ENCODE assay signal across 9 cellular contexts in genomic region chr11:59555601-59556114, GRCh38. TPM values are rescaled to one million over a fixed set of nuclear protein-coding genes. Genes with fewer than 3 reads are reported as not detected.
DNase-seq lines count a peak whose midpoint lies in the region; ATAC-seq lines count a peak whose summit lies in the region.
"Had no signal": no experiment of that assay in that cellular context is flagged by ENCODE, and none has a peak within 500 bp of the region (broad histone marks: within the 10 kb centered on the region; RNA-seq: fewer than 3 reads in every experiment).

No MANE protein-coding gene starts in this region.

- no peak for ATAC-seq in HG03469 (IDR thresholded peaks at IDR 0.05; ENCODE audit: unreplicated experiment)
- no peak for ATAC-seq in HG02852 (IDR thresholded peaks at IDR 0.05; ENCODE audit: unreplicated experiment)

- no peaks in the 10 kb centered on the region for H3K9me3 ChIP-seq in thymus (ENCODE audit: control insufficient read depth)

- WGBS in thymus = 22% methylated on average over 17 of the region's 17 CpGs

- no peaks in the 10 kb centered on the region for H3K9me3 Mint-ChIP-seq in activated T-cell treated with anti-CD3 and anti-CD28 coated beads, Interleukin-2, amount 50 U/mL, for 24 hours
- no peaks in the 10 kb centered on the region for H3K9me3 Mint-ChIP-seq in activated T-helper 2 cell treated with anti-CD3 and anti-CD28 coated beads, Interferon-gamma antibody, Interleukin-2, Interleukin-4, amounts not matched to agents 10 μg/mL and 5 μg/mL and 100 μg/mL, durations not matched to agents 14 hours and 24 hours and 36 hours

- peak overlapping the region; percentile 78 for H3K4me3 Mint-ChIP-seq in activated T-cell treated with anti-CD3 and anti-CD28 coated beads, Interleukin-2, amount 50 U/mL, for 24 hours
- H3K4me3 Mint-ChIP-seq in activated T-helper 2 cell treated with anti-CD3 and anti-CD28 coated beads, Interferon-gamma antibody, Interleukin-2, Interleukin-4, amounts not matched to agents 10 μg/mL and 5 μg/mL and 100 μg/mL, durations not matched to agents 14 hours and 24 hours and 36 hours (ENCODE audit: low read depth) = peak overlapping the region; percentile 76

- H3K4me1 ChIP-seq in thymus (ENCODE audit: control insufficient read depth, insufficient read depth, low read length) = peaks cover 4% of the 10 kb centered on the region

- H3K4me3 ChIP-seq in thymus (ENCODE audit: low read length) = peak overlapping the region; percentile 29

- no peak for DNase-seq in activated T-cell treated with anti-CD3 and anti-CD28 coated beads, Interleukin-2, amount 50 U/mL, for 24 hours
- DNase-seq in activated T-cell treated with anti-CD3 and anti-CD28 coated beads, Interleukin-2, amount 50 U/mL, for 1 hour = no peak
- DNase-seq in activated T-helper 2 cell treated with anti-CD3 and anti-CD28 coated beads, Interferon-gamma antibody, Interleukin-2, Interleukin-4, amounts not matched to agents 10 μg/mL and 5 μg/mL and 100 μg/mL, durations not matched to agents 14 hours and 24 hours and 36 hours (ENCODE audit: low spot score) = no peak
- DNase-seq in inferior parietal cortex (ENCODE audit: extremely low spot score) (peak; percentile 42), KBM-7 (no peak)

- peaks cover 5% of the 10 kb centered on the region for H3K36me3 Mint-ChIP-seq in activated T-cell treated with anti-CD3 and anti-CD28 coated beads, Interleukin-2, amount 50 U/mL, for 24 hours (ENCODE audit: low read depth)
- no peaks in the 10 kb centered on the region for H3K36me3 Mint-ChIP-seq in activated T-helper 2 cell treated with anti-CD3 and anti-CD28 coated beads, Interferon-gamma antibody, Interleukin-2, Interleukin-4, amounts not matched to agents 10 μg/mL and 5 μg/mL and 100 μg/mL, durations not matched to agents 14 hours and 24 hours and 36 hours (ENCODE audit: low read depth)

- no peaks in the 10 kb centered on the region for H3K36me3 ChIP-seq in thymus (ENCODE audit: control insufficient read depth, insufficient read depth)

- H3K27ac ChIP-seq in thymus (ENCODE audit: low read depth) = no peak overlapping the region

- peaks cover 60% of the 10 kb centered on the region for H3K4me1 Mint-ChIP-seq in activated T-cell treated with anti-CD3 and anti-CD28 coated beads, Interleukin-2, amount 50 U/mL, for 24 hours (ENCODE audit: low read depth)
- H3K4me1 Mint-ChIP-seq in activated T-helper 2 cell treated with anti-CD3 and anti-CD28 coated beads, Interferon-gamma antibody, Interleukin-2, Interleukin-4, amounts not matched to agents 10 μg/mL and 5 μg/mL and 100 μg/mL, durations not matched to agents 14 hours and 24 hours and 36 hours (ENCODE audit: low read depth) = peaks cover 53% of the 10 kb centered on the region

- intact Hi-C loops in activated T-helper 2 cell treated with anti-CD3 and anti-CD28 coated beads, Interferon-gamma antibody, Interleukin-2, Interleukin-4, amounts not matched to agents 10 μg/mL and 5 μg/mL and 100 μg/mL, durations not matched to agents 14 hours and 24 hours and 36 hours (cut with micrococcal nuclease) = loop anchor here (5.0 to 10.0 kb wide), 2 partner anchors 1222 to 1841 kb away; partner anchors contain the start of genes MED19 and TMX2

- in situ Hi-C loops in KBM-7 (cut with MboI; ENCODE audit: low pct_unique_long_range_greater_than_20kb, low sequenced_read_pairs) = no loop called here

- H3K27ac Mint-ChIP-seq in activated T-cell treated with anti-CD3 and anti-CD28 coated beads, Interleukin-2, amount 50 U/mL, for 24 hours = peak overlapping the region; percentile 94
- peak overlapping the region; percentile 66 for H3K27ac Mint-ChIP-seq in activated T-helper 2 cell treated with anti-CD3 and anti-CD28 coated beads, Interferon-gamma antibody, Interleukin-2, Interleukin-4, amounts not matched to agents 10 μg/mL and 5 μg/mL and 100 μg/mL, durations not matched to agents 14 hours and 24 hours and 36 hours

- peaks cover 3% of the 10 kb centered on the region for H3K27me3 Mint-ChIP-seq in activated T-cell treated with anti-CD3 and anti-CD28 coated beads, Interleukin-2, amount 50 U/mL, for 24 hours
- peaks cover 4% of the 10 kb centered on the region for H3K27me3 Mint-ChIP-seq in activated T-helper 2 cell treated with anti-CD3 and anti-CD28 coated beads, Interferon-gamma antibody, Interleukin-2, Interleukin-4, amounts not matched to agents 10 μg/mL and 5 μg/mL and 100 μg/mL, durations not matched to agents 14 hours and 24 hours and 36 hours (ENCODE audit: low read depth)

- H3K27me3 ChIP-seq in thymus (ENCODE audit: control insufficient read depth, insufficient read depth) = peaks cover 25% of the 10 kb centered on the region

RNA-seq across cellular contexts. Expression of gene OR4D9, which starts 44.3 kb away (rescaled TPM):
- total RNA-seq in activated T-helper 2 cell treated with anti-CD3 and anti-CD28 coated beads, Interferon-gamma antibody, Interleukin-2, Interleukin-4, amounts not matched to agents 10 μg/mL and 5 μg/mL and 100 μg/mL, durations not matched to agents 14 hours and 24 hours and 36 hours = not detected in 2 replicates
- 0.02 TPM for polyA plus RNA-seq in thymus
- total RNA-seq: Daoy had no signal

RNA-seq across cellular contexts. Expression of gene OR4D11, which starts 52.3 kb away (rescaled TPM):
- total RNA-seq in activated T-helper 2 cell treated with anti-CD3 and anti-CD28 coated beads, Interferon-gamma antibody, Interleukin-2, Interleukin-4, amounts not matched to agents 10 μg/mL and 5 μg/mL and 100 μg/mL, durations not matched to agents 14 hours and 24 hours and 36 hours = not detected in 2 replicates
- not detected for polyA plus RNA-seq in thymus
- total RNA-seq: Daoy had no signal

RNA-seq across cellular contexts. Expression of gene OSBP, which starts 59.9 kb away (rescaled TPM):
- 42.8 and 43.4 TPM in 2 replicates for total RNA-seq in activated T-helper 2 cell treated with anti-CD3 and anti-CD28 coated beads, Interferon-gamma antibody, Interleukin-2, Interleukin-4, amounts not matched to agents 10 μg/mL and 5 μg/mL and 100 μg/mL, durations not matched to agents 14 hours and 24 hours and 36 hours
- 21.5 TPM for polyA plus RNA-seq in thymus
